In the genomic region with DNA sequence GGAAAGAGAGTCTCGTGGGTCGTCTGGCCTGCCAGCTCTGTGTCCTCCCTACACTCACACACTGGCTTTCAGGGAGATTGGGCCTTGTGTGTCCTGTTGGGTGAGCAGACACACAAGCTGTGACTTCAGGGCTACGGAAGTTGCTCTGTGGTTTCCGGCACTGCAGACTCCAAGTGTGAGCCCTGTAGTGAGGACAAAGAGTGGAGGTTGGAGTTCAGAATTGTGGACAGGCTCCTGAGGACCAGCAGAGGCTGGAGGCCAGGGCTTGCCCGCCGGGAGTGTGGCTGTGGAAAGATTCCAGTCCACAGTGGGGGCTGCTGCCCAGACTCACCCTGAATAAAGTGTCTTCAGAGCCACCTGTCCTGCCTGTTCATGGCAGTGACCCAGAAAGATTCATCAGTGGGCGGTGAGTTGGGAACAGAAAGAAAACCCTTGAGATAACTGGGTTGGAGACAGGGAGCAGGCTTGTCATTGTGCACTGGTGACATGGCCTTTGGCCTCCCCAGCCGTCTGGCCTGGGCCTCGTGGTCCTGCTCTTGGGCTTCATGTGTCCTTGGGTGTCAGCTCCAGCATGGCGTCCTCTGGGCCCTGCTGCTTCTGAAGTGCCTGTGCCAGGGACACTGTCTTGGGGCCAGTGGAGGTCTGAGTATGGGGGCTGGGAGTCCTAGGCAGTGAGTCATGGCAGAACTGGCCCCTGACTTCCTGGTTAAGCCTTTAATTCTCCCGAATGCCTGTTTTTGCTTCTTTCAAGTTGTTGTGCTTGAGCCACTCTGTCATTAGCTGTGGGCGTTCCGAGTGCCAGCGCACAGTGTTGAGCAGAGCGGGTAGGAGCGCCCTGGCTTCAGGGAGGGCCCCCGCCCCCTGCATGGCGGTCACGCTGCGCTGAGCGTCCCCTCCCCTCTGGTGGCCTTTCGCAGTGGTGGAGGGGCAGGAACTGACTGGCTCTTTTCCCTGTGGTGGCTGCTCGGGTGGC, we compare ENCODE assay signal across 8 cellular contexts. TPM values are rescaled to one million over a fixed set of nuclear protein-coding genes. Genes with fewer than 3 reads are reported as not detected.
DNase-seq lines count a peak whose midpoint lies in the region; ATAC-seq and TF ChIP-seq lines count a peak whose summit lies in the region.

No MANE protein-coding gene starts in this region.

- H3K27me3 Mint-ChIP-seq in stimulated activated naive B cell treated with anti-CD40 and anti-IgM and Interleukin-4, amounts not matched to agents 10 μg/mL and 1 μg/mL and 100 μg/mL, for 72 hours = no peaks in the 10 kb centered on the region

- H3K4me2 ChIP-seq in DOHH2 (ENCODE audit: low read length) = peak overlapping the region; percentile 88

- TF ChIP-seq CTCF in DOHH2 (IDR thresholded peaks at IDR 0.05; ENCODE audit: low read depth, low read length, poor library complexity, severe bottlenecking) = no peak

- H3K4me1 ChIP-seq in DOHH2 (ENCODE audit: control insufficient read depth, low read length) = peaks cover 53% of the 10 kb centered on the region

- H3K9me3 Mint-ChIP-seq in stimulated activated naive B cell treated with anti-CD40 and anti-IgM and Interleukin-4, amounts not matched to agents 10 μg/mL and 1 μg/mL and 100 μg/mL, for 72 hours = no peaks in the 10 kb centered on the region

- ATAC-seq in stimulated activated naive B cell treated with anti-CD40 and anti-IgM and Interleukin-4, amounts not matched to agents 10 μg/mL and 1 μg/mL and 100 μg/mL, for 72 hours (replicated peaks) = peak; percentile 72 to 73
- no peak for ATAC-seq in GM21526 (IDR thresholded peaks at IDR 0.05; ENCODE audit: low FRiP score, unreplicated experiment)
- no peak for ATAC-seq in HG03460 (IDR thresholded peaks at IDR 0.05; ENCODE audit: unreplicated experiment)

- DNase-seq in HS-27A (ENCODE audit: low read depth) (peak; percentile 8), cerebellum (ENCODE audit: low spot score) (peak; percentile 30), lung microvascular endothelial cell (ENCODE audit: low read depth in 2 of 2) (peak; percentile 26 to 87)
- DNase-seq in activated CD4-positive, alpha-beta T cell treated with anti-CD3 and anti-CD28 coated beads for 1 hour = peak; percentile 29
- peak; percentile 84 for DNase-seq in stimulated activated naive B cell treated with anti-CD40 and anti-IgM and Interleukin-4, amounts not matched to agents 10 μg/mL and 1 μg/mL and 100 μg/mL, for 72 hours

- H3K27ac ChIP-seq in DOHH2 (ENCODE audit: low read depth, low read length) = peak overlapping the region; percentile 66

- H3K9me3 ChIP-seq in DOHH2 (ENCODE audit: control insufficient read depth, insufficient read depth, low read length) = no peaks in the 10 kb centered on the region

- H3K4me3 Mint-ChIP-seq in stimulated activated naive B cell treated with anti-CD40 and anti-IgM and Interleukin-4, amounts not matched to agents 10 μg/mL and 1 μg/mL and 100 μg/mL, for 72 hours = peak overlapping the region; percentile 79 to 84

- no peaks in the 10 kb centered on the region for H3K9me2 ChIP-seq in DOHH2 (replicated peaks; ENCODE audit: control insufficient read depth, low read length)

- H3K27me3 ChIP-seq in DOHH2 (ENCODE audit: control insufficient read depth, low read length) = no peaks in the 10 kb centered on the region

- H3K4me1 Mint-ChIP-seq in stimulated activated naive B cell treated with anti-CD40 and anti-IgM and Interleukin-4, amounts not matched to agents 10 μg/mL and 1 μg/mL and 100 μg/mL, for 72 hours = peaks cover 47 to 69% of the 10 kb centered on the region in 2 donors

- peaks cover 23 to 25% of the 10 kb centered on the region in 2 donors for H3K36me3 Mint-ChIP-seq in stimulated activated naive B cell treated with anti-CD40 and anti-IgM and Interleukin-4, amounts not matched to agents 10 μg/mL and 1 μg/mL and 100 μg/mL, for 72 hours

- H3K4me3 ChIP-seq in DOHH2 (ENCODE audit: low read length) = peak overlapping the region; percentile 54

- peak overlapping the region; percentile 99 for H3K27ac Mint-ChIP-seq in stimulated activated naive B cell treated with anti-CD40 and anti-IgM and Interleukin-4, amounts not matched to agents 10 μg/mL and 1 μg/mL and 100 μg/mL, for 72 hours

- H3K36me3 ChIP-seq in DOHH2 (ENCODE audit: control insufficient read depth, low read length) = 0 out of 2 replicates have a peak, but pooled peaks cover 5% of the 10 kb centered on the region

- peaks cover 13% of the 10 kb centered on the region for H4K20me1 ChIP-seq in DOHH2 (ENCODE audit: control insufficient read depth, insufficient read depth, low read depth, low read length)

- peaks cover 9% of the 10 kb centered on the region; the same call in 1 of the 2 replicates for H3F3A ChIP-seq in DOHH2 (ENCODE audit: control insufficient read depth, insufficient read depth)

- H3K79me2 ChIP-seq in DOHH2 (ENCODE audit: control insufficient read depth, low read length) = peaks cover 23% of the 10 kb centered on the region

RNA-seq across cellular contexts. Expression of a gene that starts 19.9 kb away (rescaled TPM):
- total RNA-seq in cerebellum (not detected), lung microvascular endothelial cell (under 0.01 TPM in 2 replicates)

Comparison
In these comparisons a context has a peak if more than half of its experiments do, and no peak if none do; other contexts are left out.
1. DNase-seq: peak in every context shown above with its lines; median percentile 84 in stimulated activated naive B cell treated with anti-CD40 and anti-IgM and Interleukin-4, amounts not matched to agents 10 μg/mL and 1 μg/mL and 100 μg/mL, for 72 hours; 56 in lung microvascular endothelial cell; 30 in cerebellum; 29 in activated CD4-positive, alpha-beta T cell treated with anti-CD3 and anti-CD28 coated beads for 1 hour; 8 in HS-27A.
2. ATAC-seq: peak in stimulated activated naive B cell treated with anti-CD40 and anti-IgM and Interleukin-4, amounts not matched to agents 10 μg/mL and 1 μg/mL and 100 μg/mL, for 72 hours (2 of 2); none in GM21526 (single experiment) and HG03460 (single experiment).